Comparison of ENCODE assay signal across 17 cellular contexts in genomic region chr21:38649120-38649519, GRCh38.
DNase-seq lines count a peak whose midpoint lies in the region; ATAC-seq, FAIRE-seq and TF ChIP-seq lines count a peak whose summit lies in the region.
"Had no signal": no experiment of that assay in that cellular context is flagged by ENCODE, and none has a peak within 500 bp of the region (broad histone marks: within the 10 kb centered on the region; RNA-seq: fewer than 3 reads in every experiment).

No MANE protein-coding gene starts in this region.

- H4K20me1 ChIP-seq in HepG2 (ENCODE audit: insufficient read depth, low read length) (no peaks in the 10 kb centered on the region), smooth muscle cell (ENCODE audit: low read depth) (no peaks in the 10 kb centered on the region)

- TF ChIP-seq CTCF in HepG2 (CRISPR knock-in tag; IDR thresholded peaks at IDR 0.05) = no peak
- TF ChIP-seq CTCF in right lobe of liver (IDR thresholded peaks at IDR 0.05) = no peak
- no peak for TF ChIP-seq CTCF in smooth muscle cell (IDR thresholded peaks at IDR 0.05; ENCODE audit: borderline replicate concordance, insufficient read depth, poor library complexity, severe bottlenecking)

- in situ Hi-C loops in HepG2 (cut with HindIII; ENCODE audit: extremely low pct_ligation_motif_present, low pct_unique_long_range_greater_than_20kb) = no loop called here

- TF ChIP-seq POLR2A in HepG2 (IDR thresholded peaks at IDR 0.05; ENCODE audit: insufficient read depth in 1 of 2, low read depth in 2 of 2, low read length in 2 of 2) (no peak), right lobe of liver (IDR thresholded peaks at IDR 0.05) (no peak)

- intact Hi-C loops in HepG2 (cut with micrococcal nuclease; ENCODE audit: unreplicated experiment) = no loop called here
- intact Hi-C loops in right lobe of liver (cut with DNase I) = no loop called here

- H3K27ac ChIP-seq in HepG2 (ENCODE audit: extremely low read length, insufficient read depth, low read length) (no peak overlapping the region), right lobe of liver (no peak overlapping the region), smooth muscle cell (ENCODE audit: low read depth) (peak overlapping the region; percentile 28)
- H3K27ac ChIP-seq: A549, C4-2B had no signal

- no TSS peak for BruUV-seq in HepG2 (replicated peaks; lab: Mats Ljungman, UMichigan)

- no peaks in the 10 kb centered on the region for H3K79me2 ChIP-seq in HepG2 (ENCODE audit: insufficient read depth, low read length)
- H3K79me2 ChIP-seq in smooth muscle cell (ENCODE audit: low read depth) = peaks cover 64% of the 10 kb centered on the region

- H3K27me3 ChIP-seq in HepG2 (ENCODE audit: control insufficient read depth in 1 of 2, insufficient read depth in 2 of 2, low read length in 2 of 2) = peaks cover 0 to 42% of the 10 kb centered on the region in 2 experiments; a peak in 3 of 5 replicates
- H3K27me3 ChIP-seq in right lobe of liver = no peaks in the 10 kb centered on the region
- no peaks in the 10 kb centered on the region for H3K27me3 ChIP-seq in smooth muscle cell (ENCODE audit: low read depth)

- H3K4me2 ChIP-seq in HepG2 (ENCODE audit: low read depth, low read length) (no peak overlapping the region), smooth muscle cell (no peak overlapping the region)
- H3K4me2 ChIP-seq: A549 had no signal

- no peak overlapping the region for H3K9ac ChIP-seq in HepG2 (ENCODE audit: insufficient read depth, low read depth, low read length)
- H3K9ac ChIP-seq in smooth muscle cell (ENCODE audit: low read depth) = no peak overlapping the region

- H3K9me3 ChIP-seq in HepG2 (ENCODE audit: low read length) = no peaks in the 10 kb centered on the region
- H3K9me3 ChIP-seq in right lobe of liver = no peaks in the 10 kb centered on the region
- H3K9me3 ChIP-seq in smooth muscle cell (replicated peaks; ENCODE audit: low read depth) = no peaks in the 10 kb centered on the region
- H3K9me3 ChIP-seq: A549, BE2C had no signal

- H2AFZ ChIP-seq in HepG2 (ENCODE audit: low read length) = no peak overlapping the region
- no peak overlapping the region for H2AFZ ChIP-seq in smooth muscle cell (ENCODE audit: low read depth)

- FAIRE-seq in HepG2 (lab: Jason Lieb, UNC) = no peak
- FAIRE-seq in frontal cortex (lab: Jason Lieb, UNC) = no peak
- FAIRE-seq: A549, GM12878, GM18507, H54 had no signal

- no peaks in the 10 kb centered on the region for H3K4me1 ChIP-seq in HepG2 (ENCODE audit: insufficient read depth, low read length)
- H3K4me1 ChIP-seq in right lobe of liver = no peaks in the 10 kb centered on the region
- H3K4me1 ChIP-seq in smooth muscle cell (ENCODE audit: low read depth) = peaks cover 7% of the 10 kb centered on the region
- H3K4me1 ChIP-seq: A549, BE2C had no signal

- H3K4me3 ChIP-seq in HepG2 (replicated peaks in 1 of 3; ENCODE audit: insufficient read depth in 1 of 3, low read depth in 2 of 3, low read length in 3 of 3) = no peak overlapping the region
- no peak overlapping the region for H3K4me3 ChIP-seq in right lobe of liver
- H3K4me3 ChIP-seq in smooth muscle cell = no peak overlapping the region
- H3K4me3 ChIP-seq: A549, GM12878 had no signal

- DNase-seq in HepG2 (ENCODE audit: low spot score) (no peak), right lobe of liver (no peak), SK-N-DZ (ENCODE audit: low spot score) (peak; percentile 3), smooth muscle cell (lab: John Stamatoyannopoulos, UW; ENCODE audit: unreplicated experiment) (no peak), frontal cortex (ENCODE audit: low spot score in 2 of 2) (no peak)
- DNase-seq: BE2C; CD4-positive, alpha-beta memory T cell; DMS79; IMR-90 had no signal

- CTCF ChIA-PET in HepG2 (lab: Yijun Ruan, JAX; ENCODE audit: low intra/inter-chr PET ratio, low total read pairs) = no interaction called here

- WGBS in HepG2 (ENCODE audit: low lambda C conversion rate) = 32% methylated on average over 14 of the region's 15 CpGs
- WGBS in right lobe of liver (ENCODE audit: insufficient coverage, low coverage, low lambda C conversion rate, missing lambda C conversion rate) = 62% methylated on average over 11 of the region's 15 CpGs
- WGBS in smooth muscle cell (ENCODE audit: low lambda C conversion rate) = 79% methylated on average over 15 of the region's 15 CpGs

- ATAC-seq in HepG2 (no peak), right lobe of liver (no peak), GM18858 (IDR thresholded peaks at IDR 0.05; ENCODE audit: unreplicated experiment) (no peak), HG02885 (IDR thresholded peaks at IDR 0.05; ENCODE audit: poor library complexity, unreplicated experiment) (no peak)
- ATAC-seq: A549, GM12878, HCT116 had no signal

- no peak for TF ChIP-seq RAD21 in HepG2 (CRISPR knock-in tag; IDR thresholded peaks at IDR 0.05)

- H3K36me3 ChIP-seq in HepG2 (replicated peaks in 1 of 2; ENCODE audit: control insufficient read depth in 1 of 2, insufficient read depth in 2 of 2, low read length in 2 of 2) (no peaks in the 10 kb centered on the region), right lobe of liver (no peaks in the 10 kb centered on the region), smooth muscle cell (ENCODE audit: low read depth) (no peaks in the 10 kb centered on the region)
- H3K36me3 ChIP-seq: BE2C had no signal

- H3F3A ChIP-seq in smooth muscle cell (ENCODE audit: low read depth) = peaks cover 12% of the 10 kb centered on the region

- TF ChIP-seq EP300 in HepG2 (IDR thresholded peaks at IDR 0.05; ENCODE audit: low read depth in 2 of 2, low read length in 2 of 2) (no peak), HepG2 (CRISPR knock-in tag; IDR thresholded peaks at IDR 0.05; ENCODE audit: borderline replicate concordance) (no peak)

- POLR2A ChIA-PET in HepG2 (lab: Yijun Ruan, JAX) = no interaction called here

TF ChIP-seq in HepG2, 621 proteins besides CTCF, POLR2A, EP300 and RAD21:
- TF ChIP-seq FOXK1 (CRISPR knock-in tag; IDR thresholded peaks at IDR 0.05; ENCODE audit: borderline replicate concordance, low read depth) = no peak
- peak; percentile 78 for TF ChIP-seq CREB1 (IDR thresholded peaks at IDR 0.05)
- no peak for TF ChIP-seq CREB1 (CRISPR knock-in tag; IDR thresholded peaks at IDR 0.05)
